1 cellular context compared by ENCODE assay signal in genomic region chr7:2164156-2164555, GRCh38.
TF ChIP-seq lines count a peak whose summit lies in the region.

No MANE protein-coding gene starts in this region.

TF ChIP-seq in GM23338, 12 proteins besides CTCF, POLR2A, EP300 and RAD21 (continued from another document):
- TF ChIP-seq ZNF462 (CRISPR knock-in tag; IDR thresholded peaks at IDR 0.05): no peak
- TF ChIP-seq EZH2 (IDR thresholded peaks at IDR 0.05; ENCODE audit: low read depth, unreplicated experiment): no peak
- TF ChIP-seq, protein P1, sequence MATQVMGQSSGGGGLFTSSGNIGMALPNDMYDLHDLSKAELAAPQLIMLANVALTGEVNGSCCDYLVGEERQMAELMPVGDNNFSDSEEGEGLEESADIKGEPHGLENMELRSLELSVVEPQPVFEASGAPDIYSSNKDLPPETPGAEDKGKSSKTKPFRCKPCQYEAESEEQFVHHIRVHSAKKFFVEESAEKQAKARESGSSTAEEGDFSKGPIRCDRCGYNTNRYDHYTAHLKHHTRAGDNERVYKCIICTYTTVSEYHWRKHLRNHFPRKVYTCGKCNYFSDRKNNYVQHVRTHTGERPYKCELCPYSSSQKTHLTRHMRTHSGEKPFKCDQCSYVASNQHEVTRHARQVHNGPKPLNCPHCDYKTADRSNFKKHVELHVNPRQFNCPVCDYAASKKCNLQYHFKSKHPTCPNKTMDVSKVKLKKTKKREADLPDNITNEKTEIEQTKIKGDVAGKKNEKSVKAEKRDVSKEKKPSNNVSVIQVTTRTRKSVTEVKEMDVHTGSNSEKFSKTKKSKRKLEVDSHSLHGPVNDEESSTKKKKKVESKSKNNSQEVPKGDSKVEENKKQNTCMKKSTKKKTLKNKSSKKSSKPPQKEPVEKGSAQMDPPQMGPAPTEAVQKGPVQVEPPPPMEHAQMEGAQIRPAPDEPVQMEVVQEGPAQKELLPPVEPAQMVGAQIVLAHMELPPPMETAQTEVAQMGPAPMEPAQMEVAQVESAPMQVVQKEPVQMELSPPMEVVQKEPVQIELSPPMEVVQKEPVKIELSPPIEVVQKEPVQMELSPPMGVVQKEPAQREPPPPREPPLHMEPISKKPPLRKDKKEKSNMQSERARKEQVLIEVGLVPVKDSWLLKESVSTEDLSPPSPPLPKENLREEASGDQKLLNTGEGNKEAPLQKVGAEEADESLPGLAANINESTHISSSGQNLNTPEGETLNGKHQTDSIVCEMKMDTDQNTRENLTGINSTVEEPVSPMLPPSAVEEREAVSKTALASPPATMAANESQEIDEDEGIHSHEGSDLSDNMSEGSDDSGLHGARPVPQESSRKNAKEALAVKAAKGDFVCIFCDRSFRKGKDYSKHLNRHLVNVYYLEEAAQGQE (IDR thresholded peaks at IDR 0.05; ENCODE audit: unreplicated experiment): no peak
- no peak for TF ChIP-seq ETS1 (IDR thresholded peaks at IDR 0.05)
- no peak for TF ChIP-seq POLR2AphosphoS5 (IDR thresholded peaks at IDR 0.05; ENCODE audit: low read depth)
- no peak for TF ChIP-seq CREB1 (CRISPR knock-in tag; IDR thresholded peaks at IDR 0.05; ENCODE audit: low read depth)
- TF ChIP-seq NANOG (IDR thresholded peaks at IDR 0.05; ENCODE audit: borderline replicate concordance): no peak
- no peak for TF ChIP-seq ZNF331 (CRISPR knock-in tag; IDR thresholded peaks at IDR 0.05; ENCODE audit: low read depth)
